8 cellular contexts compared by ENCODE assay signal in genomic region chrX:119399772-119400101, GRCh38. TPM values are rescaled to one million over a fixed set of nuclear protein-coding genes. Genes with fewer than 3 reads are reported as not detected.
DNase-seq lines count a peak whose midpoint lies in the region; ATAC-seq and TF ChIP-seq lines count a peak whose summit lies in the region.

No MANE protein-coding gene starts in this region.

- H3K14ac ChIP-seq in mesenchymal stem cell (ENCODE audit: low read length in 2 of 2), result peak overlapping the region in 1 of 2 experiments; percentile 32

- no peak overlapping the region for H4K8ac ChIP-seq in mesenchymal stem cell (ENCODE audit: low read length)

- no peak overlapping the region for H3K4ac ChIP-seq in mesenchymal stem cell (ENCODE audit: low read depth in 1 of 2, low read length in 2 of 2)

- H3K27ac Mint-ChIP-seq in IgD-negative memory B cell (peak overlapping the region in 1 of 3 donors; percentile 48), chondrocyte (ENCODE audit: unreplicated experiment) (peak overlapping the region; percentile 61)

- peak; percentile 11 for ATAC-seq in GM18519 (IDR thresholded peaks at IDR 0.05; ENCODE audit: low FRiP score, unreplicated experiment)
- no peak for ATAC-seq in HG03565 (IDR thresholded peaks at IDR 0.05; ENCODE audit: unreplicated experiment)

- H2AFZ ChIP-seq in mesenchymal stem cell (ENCODE audit: low read depth, low read length), result peak overlapping the region; percentile 27

- no peak for TF ChIP-seq POLR2A in uterus (IDR thresholded peaks at IDR 0.05)

- H3K36me3 ChIP-seq in mesenchymal stem cell (ENCODE audit: control insufficient read depth in 1 of 2, insufficient read depth in 2 of 2, low read depth in 1 of 2, low read length in 2 of 2) (no peaks in the 10 kb centered on the region), uterus (no peaks in the 10 kb centered on the region)

- H2BK15ac ChIP-seq in mesenchymal stem cell (ENCODE audit: low read depth, poor library complexity, severe bottlenecking), result no peak overlapping the region

- H3K18ac ChIP-seq in mesenchymal stem cell (ENCODE audit: low read depth in 1 of 2, low read length in 2 of 2), result peak overlapping the region in 1 of 2 experiments; percentile 91

- no peak for DNase-seq in chondrocyte (ENCODE audit: low spot score)
- DNase-seq in mesenchymal stem cell, result no peak
- no peak for DNase-seq in uterus
- DNase-seq in NCI-H345 (lab: John Stamatoyannopoulos, UW), result no peak
- DNase-seq in NCI-H1092 (lab: John Stamatoyannopoulos, UW), result no peak

- H3K27me3 Mint-ChIP-seq in IgD-negative memory B cell (peaks cover 2% of the 10 kb centered on the region), chondrocyte (ENCODE audit: low read depth) (no peaks in the 10 kb centered on the region)

- H3K4me3 Mint-ChIP-seq in IgD-negative memory B cell, result peak overlapping the region; percentile 78 to 90 (median 88)
- peak overlapping the region; percentile 80 for H3K4me3 Mint-ChIP-seq in chondrocyte (ENCODE audit: unreplicated experiment)

- intact Hi-C loops in uterus (cut with DNase I; ENCODE audit: low total_unique reads), result no loop called here

- no CpG with 5 or more reads among the region's 12 CpGs for WGBS in mesenchymal stem cell

- H3K27me3 ChIP-seq in mesenchymal stem cell (ENCODE audit: control insufficient read depth in 1 of 2, insufficient read depth in 1 of 2, low read length in 2 of 2) (no peaks in the 10 kb centered on the region), uterus (no peaks in the 10 kb centered on the region)

- H3K4me1 ChIP-seq in mesenchymal stem cell (ENCODE audit: control insufficient read depth, insufficient read depth, low read depth, low read length) (no peaks in the 10 kb centered on the region), uterus (no peaks in the 10 kb centered on the region)

- peak overlapping the region; percentile 88 for H3K9ac ChIP-seq in mesenchymal stem cell (ENCODE audit: low read length)

- H4K91ac ChIP-seq in mesenchymal stem cell (ENCODE audit: low read length), result no peak overlapping the region

- H2BK120ac ChIP-seq in mesenchymal stem cell (ENCODE audit: low read depth, low read length), result no peak overlapping the region

- H3K4me3 ChIP-seq in mesenchymal stem cell (ENCODE audit: insufficient read depth in 1 of 2, low read depth in 1 of 2, low read length in 2 of 2) (peak overlapping the region; percentile 81 to 85), uterus (peak overlapping the region; percentile 31 to 74)

- H2AK5ac ChIP-seq in mesenchymal stem cell (ENCODE audit: low read length, severe bottlenecking), result no peak overlapping the region

- H3K9me3 ChIP-seq in mesenchymal stem cell (ENCODE audit: control insufficient read depth, low read length) (no peaks in the 10 kb centered on the region), uterus (no peaks in the 10 kb centered on the region)

- no peak overlapping the region for H3K23ac ChIP-seq in mesenchymal stem cell (ENCODE audit: low read length in 2 of 2)

- no peak overlapping the region for H3K27ac ChIP-seq in mesenchymal stem cell (ENCODE audit: low read length, poor library complexity, severe bottlenecking)
- H3K27ac ChIP-seq in uterus, result peak overlapping the region; percentile 78 to 95

- no peaks in the 10 kb centered on the region for H3K36me3 Mint-ChIP-seq in IgD-negative memory B cell
- H3K36me3 Mint-ChIP-seq in chondrocyte (ENCODE audit: low read depth), result no peaks in the 10 kb centered on the region

- no peak overlapping the region for H2BK5ac ChIP-seq in mesenchymal stem cell (ENCODE audit: low read depth, low read length, poor library complexity, severe bottlenecking)

- TF ChIP-seq CTCF in chondrocyte (IDR thresholded peaks at IDR 0.05) (no peak), uterus (IDR thresholded peaks at IDR 0.05) (no peak)

- H3K4me1 Mint-ChIP-seq in IgD-negative memory B cell, result peaks cover 11 to 18% (median 17%) of the 10 kb centered on the region in 3 donors
- H3K4me1 Mint-ChIP-seq in chondrocyte (ENCODE audit: low read depth), result peaks cover 26% of the 10 kb centered on the region

- peak overlapping the region; percentile 75 for H3K4me2 ChIP-seq in mesenchymal stem cell (ENCODE audit: low read length, poor library complexity, severe bottlenecking)

- H2BK12ac ChIP-seq in mesenchymal stem cell (ENCODE audit: low read length in 2 of 2), result no peak overlapping the region

- H3K79me1 ChIP-seq in mesenchymal stem cell (replicated peaks; ENCODE audit: low read length, poor library complexity, severe bottlenecking), result peaks cover 3% of the 10 kb centered on the region

- H3K9me3 Mint-ChIP-seq in IgD-negative memory B cell, result no peaks in the 10 kb centered on the region
- H3K9me3 Mint-ChIP-seq in chondrocyte (ENCODE audit: low read depth), result no peaks in the 10 kb centered on the region

RNA-seq across cellular contexts. Expression of gene SLC25A43, which starts 0.6 kb away (rescaled TPM):
- 12.5 TPM for polyA plus RNA-seq in IgD-negative memory B cell
- total RNA-seq in chondrocyte (13.2 to 17.2 TPM (median 16.1 TPM) in 3 replicates), uterus (10 to 100 TPM in 3 of 4 donors, 1 to 10 TPM in 1; 9.2 to 33.5 (median 12.5) TPM)
- polyA plus RNA-seq in mesenchymal stem cell (2013, experiment 1 of 2), result 13.6 TPM
- polyA plus RNA-seq in mesenchymal stem cell (2013, experiment 2 of 2), result 14.6 TPM
